In genomic region chr2:1078326-1078885, GRCh38 we compare ENCODE assay signal across 1 cellular context.
TF ChIP-seq lines count a peak whose summit lies in the region.

No MANE protein-coding gene starts in this region.

TF ChIP-seq in IMR-90, 13 proteins besides CTCF, POLR2A, EP300 and RAD21:
- TF ChIP-seq MAZ (IDR thresholded peaks at IDR 0.05; ENCODE audit: borderline replicate concordance, low read depth, low read length) (no peak), RFX5 (IDR thresholded peaks at IDR 0.05; ENCODE audit: low read depth, low read length) (no peak), FOS (IDR thresholded peaks at IDR 0.05; ENCODE audit: low read depth, low read length) (no peak), MXI1 (IDR thresholded peaks at IDR 0.05; ENCODE audit: borderline replicate concordance, low read depth, low read length) (no peak), RCOR1 (IDR thresholded peaks at IDR 0.05; ENCODE audit: insufficient replicate concordance, low read length) (no peak), MAFK (IDR thresholded peaks at IDR 0.05; ENCODE audit: low read depth, low read length) (no peak), CEBPB (IDR thresholded peaks at IDR 0.05; ENCODE audit: low read depth, low read length) (no peak), NFE2L2 (IDR thresholded peaks at IDR 0.05; ENCODE audit: low read depth, low read length) (no peak), BHLHE40 (IDR thresholded peaks at IDR 0.05; ENCODE audit: low read depth, low read length) (no peak)
TF ChIP-seq in IMR-90: peak in this region for 0.
